In the genomic region with DNA sequence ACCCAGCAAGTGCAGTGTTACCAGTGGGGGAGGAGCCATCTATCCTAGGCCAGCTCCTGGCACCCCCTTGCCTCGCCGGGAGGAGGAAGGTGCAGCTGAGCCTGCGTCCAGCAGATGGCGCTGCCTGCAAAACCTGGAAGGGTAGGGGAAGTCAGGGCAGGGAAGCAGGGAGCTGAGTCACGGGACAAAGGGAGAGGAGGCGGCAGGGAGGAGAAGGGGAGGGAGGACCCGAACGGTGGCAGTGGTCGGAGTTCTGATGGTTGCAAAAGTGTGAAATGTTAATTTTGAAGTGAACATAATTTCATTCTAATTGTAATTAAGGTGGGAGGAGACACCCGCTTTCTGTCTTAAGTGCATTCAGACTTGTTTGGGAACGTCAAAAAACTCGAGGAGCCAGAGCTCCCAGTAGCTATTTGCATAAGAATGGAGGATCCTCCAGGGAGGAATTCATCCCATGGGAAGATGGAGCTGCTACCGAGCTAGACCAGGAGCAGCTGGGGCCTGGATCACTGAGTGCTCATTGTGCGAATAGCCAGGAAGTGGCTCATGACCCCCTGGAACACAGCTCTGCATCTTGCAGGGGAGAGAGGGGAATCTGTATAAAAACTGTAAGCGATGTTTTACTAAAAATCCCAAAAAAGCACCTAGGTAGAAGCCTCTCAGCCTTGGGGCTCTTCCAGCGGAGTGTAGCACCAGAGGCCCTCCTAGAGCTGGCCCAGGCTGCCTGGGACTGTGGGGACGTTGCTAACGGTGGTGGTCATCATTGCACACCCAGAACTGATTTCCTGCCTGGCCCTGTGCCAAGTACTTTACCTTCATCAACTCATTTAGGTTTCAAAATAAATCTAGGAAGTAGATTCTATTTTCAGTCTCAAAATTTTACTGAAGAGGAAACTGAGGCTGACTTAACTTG, we compare ENCODE assay signal across 8 cellular contexts. TPM values are rescaled to one million over a fixed set of nuclear protein-coding genes. Genes with fewer than 3 reads are reported as not detected.
DNase-seq lines count a peak whose midpoint lies in the region; ATAC-seq and TF ChIP-seq lines count a peak whose summit lies in the region.

No MANE protein-coding gene starts in this region.

- peak overlapping the region; percentile 74 for H3K4ac ChIP-seq in mesendoderm (ENCODE audit: low read depth, low read length)

- ATAC-seq in GM19468 (IDR thresholded peaks at IDR 0.05; ENCODE audit: extremely low read depth, unreplicated experiment): peak; percentile 89

- H3K4me2 ChIP-seq in mesendoderm (ENCODE audit: low read length): peak overlapping the region; percentile 11

- H3K4me3 ChIP-seq in CD8-positive, alpha-beta memory T cell (ENCODE audit: low read length): no peak overlapping the region
- H3K4me3 ChIP-seq in NT2/D1 (ENCODE audit: insufficient read length, low read depth): peak overlapping the region; percentile 3
- H3K4me3 ChIP-seq in endodermal cell (ENCODE audit: low read length): no peak overlapping the region
- no peak overlapping the region for H3K4me3 ChIP-seq in mesendoderm (ENCODE audit: low read length)

- H2BK5ac ChIP-seq in mesendoderm (ENCODE audit: low read length): peak overlapping the region; percentile 94

- H3K27ac ChIP-seq in CD8-positive, alpha-beta memory T cell (ENCODE audit: low read depth, low read length): no peak overlapping the region
- peak overlapping the region; percentile 79 for H3K27ac ChIP-seq in endodermal cell (ENCODE audit: low read depth, low read length)
- H3K27ac ChIP-seq in mesendoderm (ENCODE audit: low read depth, low read length): peak overlapping the region; percentile 80

- peak overlapping the region; percentile 35 for H4K5ac ChIP-seq in mesendoderm (ENCODE audit: low read length)

- no peaks in the 10 kb centered on the region for H3K36me3 Mint-ChIP-seq in CD8-positive, alpha-beta memory T cell
- H3K36me3 Mint-ChIP-seq in endodermal cell (ENCODE audit: low read depth): no peaks in the 10 kb centered on the region

- no peak overlapping the region for H4K8ac ChIP-seq in mesendoderm (ENCODE audit: low read depth, low read length)

- WGBS in endodermal cell (ENCODE audit: insufficient coverage in 1 of 2, insufficient read length in 1 of 2), 2 experiments: 15 to 23% methylated on average over 12 to 18 of the region's 18 CpGs
- whole genome bisulfite sequencing in mesendoderm (ENCODE audit: extremely low coverage, insufficient coverage, low lambda C conversion rate): no CpG with 5 or more reads among the region's 18 CpGs

- no peaks in the 10 kb centered on the region for H3K9me3 Mint-ChIP-seq in CD8-positive, alpha-beta memory T cell
- no peaks in the 10 kb centered on the region for H3K9me3 Mint-ChIP-seq in endodermal cell

- CTCF ChIA-PET in CD8-positive, alpha-beta memory T cell (lab: Charles Lee): interaction anchor here (0.7 to 3.8 kb wide), 19 partner anchors 8 to 467 kb away, joined by 3 to 11 read pairs (median 4); a partner anchor contains a TSS

- H3K23ac ChIP-seq in mesendoderm (ENCODE audit: low read length): no peak overlapping the region

- no peak overlapping the region for H3K27ac Mint-ChIP-seq in CD8-positive, alpha-beta memory T cell
- peak overlapping the region; percentile 88 for H3K27ac Mint-ChIP-seq in endodermal cell

- no peak overlapping the region for H3K4me3 Mint-ChIP-seq in CD8-positive, alpha-beta memory T cell
- H3K4me3 Mint-ChIP-seq in endodermal cell: peak overlapping the region; percentile 44

- peak overlapping the region; percentile 81 for H3K56ac ChIP-seq in mesendoderm (ENCODE audit: low read length)

- H3K18ac ChIP-seq in mesendoderm (ENCODE audit: low read length): peak overlapping the region; percentile 85

- H3K79me2 ChIP-seq in mesendoderm (ENCODE audit: control insufficient read depth, insufficient read depth, low read length): no peaks in the 10 kb centered on the region

- no peaks in the 10 kb centered on the region for H3K27me3 ChIP-seq in CD8-positive, alpha-beta memory T cell (ENCODE audit: insufficient read depth, low read length, poor library complexity, severe bottlenecking)
- H3K27me3 ChIP-seq in NT2/D1 (ENCODE audit: insufficient read depth, insufficient read length): no peaks in the 10 kb centered on the region
- no peaks in the 10 kb centered on the region for H3K27me3 ChIP-seq in endodermal cell (ENCODE audit: control insufficient read depth, insufficient read depth, low read length, poor library complexity, severe bottlenecking)
- no peaks in the 10 kb centered on the region for H3K27me3 ChIP-seq in mesendoderm (ENCODE audit: insufficient read depth, low read length, poor library complexity)

- TF ChIP-seq CTCF in endodermal cell (conservative IDR thresholded peaks at IDR 0.05): peak; percentile 100

- H2BK120ac ChIP-seq in mesendoderm (ENCODE audit: low read depth, low read length): peak overlapping the region; percentile 16

- peaks cover 6% of the 10 kb centered on the region for H3K4me1 ChIP-seq in CD8-positive, alpha-beta memory T cell (ENCODE audit: insufficient read depth, low read length)
- H3K4me1 ChIP-seq in NT2/D1 (ENCODE audit: insufficient read depth, insufficient read length) (peaks cover 16% of the 10 kb centered on the region), endodermal cell (ENCODE audit: control insufficient read depth, insufficient read depth, low read length) (peaks cover 18% of the 10 kb centered on the region), mesendoderm (ENCODE audit: control insufficient read depth, low read depth, low read length) (peaks cover 29% of the 10 kb centered on the region)

- DNase-seq in CD8-positive, alpha-beta memory T cell: peak; percentile 46 to 75 (median 49)
- DNase-seq in HT-29 (ENCODE audit: low spot score): peak; percentile 93
- peak; percentile 100 for DNase-seq in NT2/D1 (ENCODE audit: low read depth, low spot score)
- peak; percentile 61 for DNase-seq in activated CD8-positive, alpha-beta memory T cell treated with anti-CD3 and anti-CD28 coated beads, Interleukin-2, amount 50 U/mL, for 24 hours (ENCODE audit: extremely low read depth)
- peak; percentile 100 for DNase-seq in endodermal cell
- DNase-seq in mesendoderm: peak; percentile 98
- DNase-seq in stimulated activated CD8-positive, alpha-beta memory T cell treated with anti-CD3 and anti-CD28 coated beads, Interleukin-15, amount 100 ng/mL, for 1 hour (ENCODE audit: low read depth): peak; percentile 57

- POLR2A ChIA-PET in CD8-positive, alpha-beta memory T cell (lab: Charles Lee): no interaction called here

- H3K27me3 Mint-ChIP-seq in CD8-positive, alpha-beta memory T cell: peaks cover 1 to 20% of the 10 kb centered on the region in 2 donors
- peaks cover 7% of the 10 kb centered on the region for H3K27me3 Mint-ChIP-seq in endodermal cell (ENCODE audit: insufficient read depth)

- H3K9ac ChIP-seq in NT2/D1 (ENCODE audit: insufficient read length, low read depth) (peak overlapping the region; percentile 29), endodermal cell (ENCODE audit: extremely low read depth, low read length, poor library complexity, severe bottlenecking) (no peak overlapping the region), mesendoderm (ENCODE audit: low read length) (peak overlapping the region; percentile 42)

- no peaks in the 10 kb centered on the region for H3K79me1 ChIP-seq in mesendoderm (ENCODE audit: low read length)

- peak overlapping the region; percentile 98 for H2AK5ac ChIP-seq in mesendoderm (ENCODE audit: low read length)

- no peaks in the 10 kb centered on the region for H3K9me3 ChIP-seq in CD8-positive, alpha-beta memory T cell (ENCODE audit: low read length)
- H3K9me3 ChIP-seq in NT2/D1 (ENCODE audit: insufficient read depth, low read length): no peaks in the 10 kb centered on the region
- H3K9me3 ChIP-seq in endodermal cell (ENCODE audit: control insufficient read depth, low read length): no peaks in the 10 kb centered on the region

- no peaks in the 10 kb centered on the region for H3K36me3 ChIP-seq in CD8-positive, alpha-beta memory T cell (ENCODE audit: insufficient read depth, low read length)
- H3K36me3 ChIP-seq in NT2/D1 (ENCODE audit: insufficient read depth, insufficient read length, low read length) (no peaks in the 10 kb centered on the region), endodermal cell (ENCODE audit: control insufficient read depth, insufficient read depth, low read length) (no peaks in the 10 kb centered on the region), mesendoderm (ENCODE audit: control insufficient read depth, insufficient read depth, low read length) (no peaks in the 10 kb centered on the region)

- peaks cover 4 to 5% (median 4%) of the 10 kb centered on the region in 3 donors for H3K4me1 Mint-ChIP-seq in CD8-positive, alpha-beta memory T cell
- peaks cover 47% of the 10 kb centered on the region for H3K4me1 Mint-ChIP-seq in endodermal cell

- H2BK15ac ChIP-seq in mesendoderm (replicated peaks; ENCODE audit: low read depth): no peak overlapping the region

RNA-seq across cellular contexts. Expression of a gene that starts 59.5 kb away (rescaled TPM):
- total RNA-seq in CD8-positive, alpha-beta memory T cell: 10 to 100 TPM in 1 of 2 experiments, 1 to 10 TPM in 1; 9.6 to 12.9 TPM
- polyA plus RNA-seq in CD8-positive, alpha-beta memory T cell: 0.35 TPM
- 33.4 and 40.3 TPM in 2 replicates for total RNA-seq in HT-29 (2014; rRNA removed; shearing (Covaris generic))
- under 1 TPM; 0.58 to 0.59 TPM for total RNA-seq in endodermal cell
- 8.4 TPM for polyA plus RNA-seq in endodermal cell (2013, experiment 1 of 2)
- polyA plus RNA-seq in endodermal cell (2013, experiment 2 of 2): 11.8 TPM
- polyA plus RNA-seq in mesendoderm (2013, experiment 1 of 2): 0.45 TPM
- 0.13 TPM for polyA plus RNA-seq in mesendoderm (2013, experiment 2 of 2)

Comparison
In these comparisons a context has a peak if more than half of its experiments do, and no peak if none do; other contexts are left out.
1. DNase-seq: peak in every context shown above with its lines; median percentile 100 in NT2/D1; 100 in endodermal cell; 98 in mesendoderm; 93 in HT-29; 61 in activated CD8-positive, alpha-beta memory T cell treated with anti-CD3 and anti-CD28 coated beads, Interleukin-2, amount 50 U/mL, for 24 hours; 57 in stimulated activated CD8-positive, alpha-beta memory T cell treated with anti-CD3 and anti-CD28 coated beads, Interleukin-15, amount 100 ng/mL, for 1 hour; 49 in CD8-positive, alpha-beta memory T cell.
2. RNA of a gene that starts 59.5 kb away (total RNA-seq): 33.4 to 40.3 TPM in HT-29 and 9.6 to 12.9 TPM in CD8-positive, alpha-beta memory T cell; 0.58 to 0.59 TPM in endodermal cell; every median in the first group is over 4 times any median in the second.